Comparison of ENCODE assay signal across 20 cellular contexts in genomic region chr14:101226603-101227425, GRCh38.
A peak's percentile ranks its signal among the peaks of the same experiment; 100 is the strongest.
DNase-seq lines count a peak whose midpoint lies in the region; ATAC-seq, FAIRE-seq and TF ChIP-seq lines count a peak whose summit lies in the region.
"Had no signal": no experiment of that assay in that cellular context is flagged by ENCODE, and none has a peak within 500 bp of the region (broad histone marks: within the 10 kb centered on the region; RNA-seq: fewer than 3 reads in every experiment).

No MANE protein-coding gene starts in this region.

- DNase-seq in SW480 (ENCODE audit: low spot score), result peak; percentile 31
- peak; percentile 72 for DNase-seq in HepG2 (ENCODE audit: low spot score)
- DNase-seq in posterior vena cava (ENCODE audit: low spot score), result peak; percentile 66
- no peak for DNase-seq in NCI-H446 treated with DMSO at 0.1 percent for 48 hours (lab: John Stamatoyannopoulos, UW)
- DNase-seq: activated B cell treated with CpG ODN at 0.5 μM for 24 hours; activated effector memory CD4-positive, alpha-beta T cell treated with Interleukin-2 at 50 U/mL for 16 hours; EL; KG1; lower lobe of right lung; NCI-H2081 treated with DMSO at 0.1 percent for 48 hours; NCI-H526; OCI-M1; SHP77 treated with DMSO at 0.1 percent for 48 hours; stimulated activated naive CD4-positive, alpha-beta T cell had no signal

- no TSS peak for BruUV-seq in HepG2 (replicated peaks; lab: Mats Ljungman, UMichigan)

- ATAC-seq in HepG2 (peak; percentile 93), HG03025 (IDR thresholded peaks at IDR 0.05; ENCODE audit: low FRiP score, unreplicated experiment) (no peak), HG03460 (IDR thresholded peaks at IDR 0.05; ENCODE audit: unreplicated experiment) (no peak), GM21619 (IDR thresholded peaks at IDR 0.05; ENCODE audit: unreplicated experiment) (no peak)
- ATAC-seq: psoas muscle had no signal

- intact Hi-C loops in HepG2 (cut with micrococcal nuclease; ENCODE audit: unreplicated experiment), result no loop called here
- intact Hi-C loops in posterior vena cava (cut with DNase I), result no loop called here

- H3K36me3 ChIP-seq in BLaER1 treated with 17β-estradiol and CSF1 and Interleukin-3, amounts not matched to agents 10 nM and 100 nM, result no peaks in the 10 kb centered on the region
- no peaks in the 10 kb centered on the region for H3K36me3 ChIP-seq in HepG2 (replicated peaks in 1 of 2; ENCODE audit: control insufficient read depth in 1 of 2, insufficient read depth in 2 of 2, low read length in 2 of 2)
- H3K36me3 ChIP-seq: cardiac muscle cell, lower lobe of right lung had no signal

- peaks cover 0 to 6% (median 0%) of the 10 kb centered on the region in 11 experiments; a peak in 2 of 22 replicates for H4K20me1 ChIP-seq in BLaER1 treated with 17β-estradiol and CSF1 and Interleukin-3, amounts not matched to agents 10 nM and 100 nM
- no peaks in the 10 kb centered on the region for H4K20me1 ChIP-seq in HepG2 (ENCODE audit: insufficient read depth, low read length)

- FAIRE-seq in HepG2 (lab: Jason Lieb, UNC), result peak; percentile 79

- POLR2A ChIA-PET in HepG2 (lab: Yijun Ruan, JAX), result interaction anchor here (1.0 to 1.9 kb wide), 2 partner anchors 9 to 61 kb away, joined by 6 to 7 read pairs; no protein-coding TSS in a partner anchor

- WGBS in HepG2 (ENCODE audit: low lambda C conversion rate), result 51% methylated on average over 11 of the region's 27 CpGs

- TF ChIP-seq EP300 in HepG2 (IDR thresholded peaks at IDR 0.05; ENCODE audit: low read depth in 2 of 2, low read length in 2 of 2) (peak in 1 of 2 experiments; percentile 76; a peak in 1 of 4 replicates), HepG2 (CRISPR knock-in tag; IDR thresholded peaks at IDR 0.05; ENCODE audit: borderline replicate concordance) (no peak)

- in situ Hi-C loops in HepG2 (cut with HindIII; ENCODE audit: extremely low pct_ligation_motif_present, low pct_unique_long_range_greater_than_20kb), result no loop called here

- H3K27ac ChIP-seq in BLaER1 treated with 17β-estradiol and CSF1 and Interleukin-3, amounts not matched to agents 10 nM and 100 nM, result peak overlapping the region in 2 of 11 experiments; percentile 53; a peak in 2 of 22 replicates
- H3K27ac ChIP-seq in HepG2 (ENCODE audit: extremely low read length, insufficient read depth, low read length), result no peak overlapping the region
- H3K27ac ChIP-seq: cardiac muscle cell, lower lobe of right lung, psoas muscle had no signal

- peak overlapping the region; percentile 52 to 93 (median 81); a peak in 21 of 22 replicates for H3K4me2 ChIP-seq in BLaER1 treated with 17β-estradiol and CSF1 and Interleukin-3, amounts not matched to agents 10 nM and 100 nM
- H3K4me2 ChIP-seq in HepG2 (ENCODE audit: low read depth, low read length), result peak overlapping the region; percentile 61

- H3K27me3 ChIP-seq in BLaER1 treated with 17β-estradiol and CSF1 and Interleukin-3, amounts not matched to agents 10 nM and 100 nM, result no peaks in the 10 kb centered on the region
- peaks cover 0 to 10% of the 10 kb centered on the region in 2 experiments; a peak in 3 of 5 replicates for H3K27me3 ChIP-seq in HepG2 (ENCODE audit: control insufficient read depth in 1 of 2, insufficient read depth in 2 of 2, low read length in 2 of 2)
- H3K27me3 ChIP-seq: cardiac muscle cell had no signal

- no peak for TF ChIP-seq POLR2A in HepG2 (IDR thresholded peaks at IDR 0.05; ENCODE audit: insufficient read depth in 1 of 2, low read depth in 2 of 2, low read length in 2 of 2)

- H3K9ac ChIP-seq in BLaER1 treated with 17β-estradiol and CSF1 and Interleukin-3, amounts not matched to agents 10 nM and 100 nM, result peak overlapping the region in 5 of 11 experiments; percentile 21 to 53 (median 34); a peak in 8 of 22 replicates
- no peak overlapping the region for H3K9ac ChIP-seq in HepG2 (ENCODE audit: insufficient read depth, low read depth, low read length)

- no peak overlapping the region for H2AFZ ChIP-seq in HepG2 (ENCODE audit: low read length)

- peaks cover 0 to 1% (median 0%) of the 10 kb centered on the region in 11 experiments; a peak in 1 of 22 replicates for H3K9me3 ChIP-seq in BLaER1 treated with 17β-estradiol and CSF1 and Interleukin-3, amounts not matched to agents 10 nM and 100 nM (replicated peaks in 1 of 11)
- H3K9me3 ChIP-seq in HepG2 (ENCODE audit: low read length), result no peaks in the 10 kb centered on the region
- H3K9me3 ChIP-seq: lower lobe of right lung, psoas muscle had no signal

- CTCF ChIA-PET in HepG2 (lab: Yijun Ruan, JAX; ENCODE audit: low intra/inter-chr PET ratio, low total read pairs), result no interaction called here

- no peak for TF ChIP-seq RAD21 in HepG2 (CRISPR knock-in tag; IDR thresholded peaks at IDR 0.05)

- peaks cover 17 to 44% (median 30%) of the 10 kb centered on the region in 10 experiments for H3K4me1 ChIP-seq in BLaER1 treated with 17β-estradiol and CSF1 and Interleukin-3, amounts not matched to agents 10 nM and 100 nM
- peaks cover 53% of the 10 kb centered on the region for H3K4me1 ChIP-seq in HepG2 (ENCODE audit: insufficient read depth, low read length)
- H3K4me1 ChIP-seq: lower lobe of right lung, psoas muscle had no signal

- H3K4me3 ChIP-seq in BLaER1 treated with 17β-estradiol and CSF1 and Interleukin-3, amounts not matched to agents 10 nM and 100 nM, result no peak overlapping the region
- H3K4me3 ChIP-seq in HepG2 (replicated peaks in 1 of 3; ENCODE audit: insufficient read depth in 1 of 3, low read depth in 2 of 3, low read length in 3 of 3), result peak overlapping the region in 1 of 3 experiments; percentile 27; a peak in 1 of 6 replicates
- H3K4me3 ChIP-seq: cardiac muscle cell, lower lobe of right lung, psoas muscle had no signal

- H3K79me2 ChIP-seq in HepG2 (ENCODE audit: insufficient read depth, low read length), result no peaks in the 10 kb centered on the region

- no peak for TF ChIP-seq CTCF in HepG2 (CRISPR knock-in tag; IDR thresholded peaks at IDR 0.05)

TF ChIP-seq in HepG2, 621 proteins besides CTCF, POLR2A, EP300 and RAD21 (continues in another document):
- TF ChIP-seq KLF13 (CRISPR knock-in tag; IDR thresholded peaks at IDR 0.05), result no peak
- no peak for TF ChIP-seq RFX3 (CRISPR knock-in tag; IDR thresholded peaks at IDR 0.05)
- TF ChIP-seq ZBTB25 (CRISPR knock-in tag; IDR thresholded peaks at IDR 0.05), result no peak
- TF ChIP-seq ZNF569 (CRISPR knock-in tag; IDR thresholded peaks at IDR 0.05; ENCODE audit: borderline replicate concordance), result 0 out of 2 replicates have a peak, but pooled peaks have one; percentile 46
- TF ChIP-seq, protein P1, sequence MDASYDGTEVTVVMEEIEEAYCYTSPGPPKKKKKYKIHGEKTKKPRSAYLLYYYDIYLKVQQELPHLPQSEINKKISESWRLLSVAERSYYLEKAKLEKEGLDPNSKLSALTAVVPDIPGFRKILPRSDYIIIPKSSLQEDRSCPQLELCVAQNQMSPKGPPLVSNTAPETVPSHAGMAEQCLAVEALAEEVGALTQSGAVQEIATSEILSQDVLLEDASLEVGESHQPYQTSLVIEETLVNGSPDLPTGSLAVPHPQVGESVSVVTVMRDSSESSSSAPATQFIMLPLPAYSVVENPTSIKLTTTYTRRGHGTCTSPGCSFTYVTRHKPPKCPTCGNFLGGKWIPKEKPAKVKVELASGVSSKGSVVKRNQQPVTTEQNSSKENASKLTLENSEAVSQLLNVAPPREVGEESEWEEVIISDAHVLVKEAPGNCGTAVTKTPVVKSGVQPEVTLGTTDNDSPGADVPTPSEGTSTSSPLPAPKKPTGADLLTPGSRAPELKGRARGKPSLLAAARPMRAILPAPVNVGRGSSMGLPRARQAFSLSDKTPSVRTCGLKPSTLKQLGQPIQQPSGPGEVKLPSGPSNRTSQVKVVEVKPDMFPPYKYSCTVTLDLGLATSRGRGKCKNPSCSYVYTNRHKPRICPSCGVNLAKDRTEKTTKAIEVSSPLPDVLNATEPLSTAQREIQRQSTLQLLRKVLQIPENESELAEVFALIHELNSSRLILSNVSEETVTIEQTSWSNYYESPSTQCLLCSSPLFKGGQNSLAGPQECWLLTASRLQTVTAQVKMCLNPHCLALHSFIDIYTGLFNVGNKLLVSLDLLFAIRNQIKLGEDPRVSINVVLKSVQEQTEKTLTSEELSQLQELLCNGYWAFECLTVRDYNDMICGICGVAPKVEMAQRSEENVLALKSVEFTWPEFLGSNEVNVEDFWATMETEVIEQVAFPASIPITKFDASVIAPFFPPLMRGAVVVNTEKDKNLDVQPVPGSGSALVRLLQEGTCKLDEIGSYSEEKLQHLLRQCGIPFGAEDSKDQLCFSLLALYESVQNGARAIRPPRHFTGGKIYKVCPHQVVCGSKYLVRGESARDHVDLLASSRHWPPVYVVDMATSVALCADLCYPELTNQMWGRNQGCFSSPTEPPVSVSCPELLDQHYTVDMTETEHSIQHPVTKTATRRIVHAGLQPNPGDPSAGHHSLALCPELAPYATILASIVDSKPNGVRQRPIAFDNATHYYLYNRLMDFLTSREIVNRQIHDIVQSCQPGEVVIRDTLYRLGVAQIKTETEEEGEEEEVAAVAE (CRISPR knock-in tag; IDR thresholded peaks at IDR 0.05; ENCODE audit: borderline replicate concordance), result no peak
